8 cellular contexts compared by ENCODE assay signal in genomic region chr19:54160182-54160811, GRCh38. TPM values are rescaled to one million over a fixed set of nuclear protein-coding genes. Genes with fewer than 3 reads are reported as not detected.
DNase-seq lines count a peak whose midpoint lies in the region; ATAC-seq, FAIRE-seq and TF ChIP-seq lines count a peak whose summit lies in the region.

No MANE protein-coding gene starts in this region.

- peak overlapping the region; percentile 55 for H3K4ac ChIP-seq in IMR-90 (ENCODE audit: low read depth, low read length)

- dilution Hi-C loops in IMR-90 (cut with HindIII; ENCODE audit: low sequenced_read_pairs, unreplicated experiment), result no loop called here

- peaks cover 10 to 38% of the 10 kb centered on the region in 2 experiments; a peak in 3 of 4 replicates for H3K79me1 ChIP-seq in IMR-90 (ENCODE audit: low read depth in 1 of 2, low read length in 2 of 2)

- H3K4me2 ChIP-seq in IMR-90 (ENCODE audit: low read depth, low read length), result peak overlapping the region; percentile 73
- peak overlapping the region; percentile 93 for H3K4me2 ChIP-seq in HepG2 (ENCODE audit: low read depth, low read length)

- TF ChIP-seq POLR2A in IMR-90 (IDR thresholded peaks at IDR 0.05; ENCODE audit: low read depth, low read length) (no peak), HepG2 (IDR thresholded peaks at IDR 0.05; ENCODE audit: insufficient read depth in 1 of 2, low read depth in 2 of 2, low read length in 2 of 2) (peak; percentile 53 to 54; a peak in 1 of 4 replicates), transverse colon (IDR thresholded peaks at IDR 0.05) (no peak)

- DNase-seq in NCI-H526 (lab: John Stamatoyannopoulos, UW) (peak; percentile 52 to 70), NCI-H526 treated with DMSO at 0.1 percent for 48 hours (lab: John Stamatoyannopoulos, UW) (no peak), IMR-90 (peak; percentile 57), ascending aorta (ENCODE audit: low spot score in 2 of 2) (no peak), HepG2 (ENCODE audit: low spot score) (no peak), transverse colon (no peak), occipital lobe (lab: John Stamatoyannopoulos, UW) (no peak), SHP77 (lab: John Stamatoyannopoulos, UW) (no peak)

- H3K4me1 ChIP-seq in IMR-90 (ENCODE audit: control insufficient read depth, insufficient read depth, low read length) (peaks cover 11% of the 10 kb centered on the region), ascending aorta (peaks cover 15 to 21% of the 10 kb centered on the region in 2 donors), HepG2 (ENCODE audit: insufficient read depth, low read length) (peaks cover 13% of the 10 kb centered on the region), transverse colon (peaks cover 34 to 62% (median 48%) of the 10 kb centered on the region in 4 donors)

- TF ChIP-seq RAD21 in IMR-90 (IDR thresholded peaks at IDR 0.05; ENCODE audit: low read length) (no peak), HepG2 (CRISPR knock-in tag; IDR thresholded peaks at IDR 0.05) (no peak)

- H2AK5ac ChIP-seq in IMR-90 (ENCODE audit: low read depth, low read length), result peak overlapping the region; percentile 69

- no peaks in the 10 kb centered on the region for H3K27me3 ChIP-seq in IMR-90 (ENCODE audit: control insufficient read depth, insufficient read depth, low read length)
- H3K27me3 ChIP-seq in ascending aorta, result peaks cover 4% of the 10 kb centered on the region
- H3K27me3 ChIP-seq in HepG2 (ENCODE audit: control insufficient read depth in 1 of 2, insufficient read depth in 2 of 2, low read length in 2 of 2), result no peaks in the 10 kb centered on the region; a peak in 1 of 5 replicates
- H3K27me3 ChIP-seq in transverse colon, result no peaks in the 10 kb centered on the region

- H3K36me3 ChIP-seq in IMR-90 (ENCODE audit: control insufficient read depth, insufficient read depth, low read length) (peaks cover 17% of the 10 kb centered on the region), ascending aorta (peaks cover 27% of the 10 kb centered on the region in 2 donors), HepG2 (replicated peaks in 1 of 2; ENCODE audit: control insufficient read depth in 1 of 2, insufficient read depth in 2 of 2, low read length in 2 of 2) (peaks cover 9 to 26% of the 10 kb centered on the region in 2 experiments), transverse colon (peaks cover 0 to 28% (median 10%) of the 10 kb centered on the region in 4 donors)

- CTCF ChIA-PET in IMR-90 (lab: Yijun Ruan, JAX) (no interaction called here), HepG2 (lab: Yijun Ruan, JAX; ENCODE audit: low intra/inter-chr PET ratio, low total read pairs) (no interaction called here)

- peak overlapping the region; percentile 68 for H4K91ac ChIP-seq in IMR-90 (ENCODE audit: insufficient read depth, low read depth, low read length)

- no peak for FAIRE-seq in HepG2 (lab: Jason Lieb, UNC)

- POLR2A ChIA-PET in IMR-90 (lab: Charles Lee; ENCODE audit: unreplicated experiment), result interaction anchor here (1.0 to 1.9 kb wide), 2 partner anchors 29 to 40 kb away, joined by 3 to 5 read pairs; partner anchors contain the start of genes MBOAT7 and RPS9
- POLR2A ChIA-PET in HepG2 (lab: Yijun Ruan, JAX), result interaction anchor here (1.0 to 3.2 kb wide), 8 partner anchors 10 to 50 kb away, joined by 3 to 48 read pairs (median 8); partner anchors contain the start of genes CNOT3, MBOAT7, RPS9 and TSEN34

- H3K9me3 ChIP-seq in IMR-90 (ENCODE audit: control insufficient read depth, insufficient read depth, low read length) (no peaks in the 10 kb centered on the region), ascending aorta (no peaks in the 10 kb centered on the region), HepG2 (ENCODE audit: low read length) (no peaks in the 10 kb centered on the region), transverse colon (no peaks in the 10 kb centered on the region)

- peak overlapping the region; percentile 64; the same call in 1 of the 2 replicates for H3K23ac ChIP-seq in IMR-90 (ENCODE audit: low read depth, low read length)

- H2BK15ac ChIP-seq in IMR-90 (ENCODE audit: low read depth, low read length), result no peak overlapping the region

- TF ChIP-seq CTCF in IMR-90 (conservative IDR thresholded peaks at IDR 0.05; ENCODE audit: low read depth, low read length) (no peak), ascending aorta (IDR thresholded peaks at IDR 0.05) (no peak), HepG2 (CRISPR knock-in tag; IDR thresholded peaks at IDR 0.05) (no peak), transverse colon (IDR thresholded peaks at IDR 0.05) (no peak)

- H4K20me1 ChIP-seq in IMR-90 (ENCODE audit: insufficient read depth, low read length) (no peaks in the 10 kb centered on the region), HepG2 (ENCODE audit: insufficient read depth, low read length) (no peaks in the 10 kb centered on the region)

- ATAC-seq in IMR-90 (ENCODE audit: low read depth) (no peak), HepG2 (peak; percentile 14; the same call in 2 of the 3 replicates)

- H2AK9ac ChIP-seq in IMR-90 (replicated peaks; ENCODE audit: low read depth, low read length, poor library complexity), result peak overlapping the region; percentile 89

- no peak overlapping the region for H2BK20ac ChIP-seq in IMR-90 (ENCODE audit: low read depth, low read length)

- peak overlapping the region; percentile 8 for H4K5ac ChIP-seq in IMR-90 (ENCODE audit: low read depth, low read length)

- H4K8ac ChIP-seq in IMR-90 (ENCODE audit: low read depth in 2 of 2, low read length in 2 of 2), result peak overlapping the region; percentile 49 to 82; a peak in 2 of 4 replicates

- H3K18ac ChIP-seq in IMR-90 (ENCODE audit: low read depth, low read length), result no peak overlapping the region

- H2BK120ac ChIP-seq in IMR-90 (ENCODE audit: low read depth, low read length), result no peak overlapping the region

- in situ Hi-C loops in IMR-90 (cut with MboI; ENCODE audit: low sequenced_read_pairs), result no loop called here
- in situ Hi-C loops in HepG2 (cut with HindIII; ENCODE audit: extremely low pct_ligation_motif_present, low pct_unique_long_range_greater_than_20kb), result no loop called here
- in situ Hi-C loops in transverse colon (cut with MboI; ENCODE audit: low pct_ligation_motif_present in 1 of 4, low pct_unique_long_range_greater_than_20kb in 1 of 4, low sequenced_read_pairs in 3 of 4), result loop anchor here in 1 of 4 donors (10.0 kb wide), 1 partner anchor 75 kb away; no protein-coding TSS in a partner anchor

- BruUV-seq in IMR-90 (replicated peaks; lab: Mats Ljungman, UMichigan) (no TSS peak), HepG2 (replicated peaks; lab: Mats Ljungman, UMichigan) (TSS peak; percentile 80)

- H3K14ac ChIP-seq in IMR-90 (replicated peaks; ENCODE audit: low read depth, low read length), result peak overlapping the region; percentile 23; the same call in 1 of the 2 replicates

- TF ChIP-seq EP300 in HepG2 (IDR thresholded peaks at IDR 0.05; ENCODE audit: low read depth in 2 of 2, low read length in 2 of 2) (no peak), HepG2 (CRISPR knock-in tag; IDR thresholded peaks at IDR 0.05; ENCODE audit: borderline replicate concordance) (no peak), transverse colon (IDR thresholded peaks at IDR 0.05; ENCODE audit: low read depth) (no peak)

- WGBS in IMR-90 (ENCODE audit: extremely low coverage in 2 of 2, insufficient read length in 1 of 2), 2 experiments, result 2% methylated on average over 12 of the region's 28 CpGs; no CpG with 5 or more reads in 1 of the 2 experiments
- 2% methylated on average over 11 of the region's 28 CpGs for WGBS in HepG2 (ENCODE audit: low lambda C conversion rate)
- WGBS in transverse colon (ENCODE audit: low coverage in 1 of 2), 2 donors, result 2% methylated on average over 27 of the region's 28 CpGs; no CpG with 5 or more reads in 1 of the 2 donors

- no peaks in the 10 kb centered on the region; the same call in none of the 2 replicates for H3K9me1 ChIP-seq in IMR-90 (ENCODE audit: insufficient read depth, low read length)

- intact Hi-C loops in IMR-90 (cut with micrococcal nuclease) (no loop called here), ascending aorta (cut with DNase I) (loop anchor here (2.0 kb wide), 1 partner anchor 41 kb away; the partner anchor contains the start of gene RPS9), HepG2 (cut with micrococcal nuclease; ENCODE audit: unreplicated experiment) (loop anchor here (1.0 kb wide), 1 partner anchor 26 kb away; no protein-coding TSS in a partner anchor), transverse colon (cut with DNase I; ENCODE audit: low total_unique reads) (no loop called here)

- H3K4me3 ChIP-seq in IMR-90 (ENCODE audit: insufficient read depth, low read depth, low read length) (peak overlapping the region; percentile 52), ascending aorta (peak overlapping the region; percentile 61 to 83), HepG2 (replicated peaks in 1 of 3; ENCODE audit: insufficient read depth in 1 of 3, low read depth in 2 of 3, low read length in 3 of 3) (peak overlapping the region; percentile 70 to 93 (median 75)), transverse colon (peak overlapping the region; percentile 11 to 80 (median 44))

- H2BK5ac ChIP-seq in IMR-90 (ENCODE audit: low read depth, low read length, poor library complexity, severe bottlenecking), result peak overlapping the region; percentile 47

- H3K9ac ChIP-seq in IMR-90 (ENCODE audit: low read depth, low read length), result peak overlapping the region; percentile 68
- peak overlapping the region; percentile 88 for H3K9ac ChIP-seq in HepG2 (ENCODE audit: insufficient read depth, low read depth, low read length)

- peak overlapping the region; percentile 64 for H3K56ac ChIP-seq in IMR-90 (ENCODE audit: extremely low read depth, insufficient read depth, low read length)

- peak overlapping the region; percentile 67 for H3K27ac ChIP-seq in IMR-90 (ENCODE audit: insufficient read depth, low read length)
- peak overlapping the region; percentile 85 to 89 for H3K27ac ChIP-seq in ascending aorta
- peak overlapping the region; percentile 81 for H3K27ac ChIP-seq in HepG2 (ENCODE audit: extremely low read length, insufficient read depth, low read length)
- H3K27ac ChIP-seq in transverse colon, result peak overlapping the region; percentile 87 to 96 (median 90)

- H2AFZ ChIP-seq in IMR-90 (replicated peaks; ENCODE audit: low read length, poor library complexity) (peak overlapping the region; percentile 97), HepG2 (ENCODE audit: low read length) (peak overlapping the region; percentile 85)

- peaks cover 13% of the 10 kb centered on the region for H3K79me2 ChIP-seq in HepG2 (ENCODE audit: insufficient read depth, low read length)

RNA-seq across cellular contexts. Expression of gene LENG1, which starts 0.8 kb away (rescaled TPM):
- total RNA-seq in IMR-90 (2012; rRNA removed) (2.7 and 5.0 TPM in 2 replicates), ascending aorta (2.7 TPM), HepG2 (2016; rRNA removed; fragmentation: Illumina TruSeq; extraction: Trizol) (3.8 and 4.0 TPM in 2 replicates), transverse colon (10 to 100 TPM in 1 of 4 donors, 1 to 10 TPM in 3; 3.4 to 11.1 (median 5.8) TPM), occipital lobe (4.2 TPM)
- polyA plus RNA-seq in IMR-90 (2012; rRNA removed) (5.3 and 6.1 TPM in 2 replicates), HepG2 (2011; rRNA removed) (1.8 and 2.0 TPM in 2 replicates)
- polyA plus RNA-seq in IMR-90 (2012; cell fraction: cytosol; rRNA removed), result 4.1 and 8.6 TPM in 2 replicates
- 2.3 and 4.0 TPM in 2 replicates for polyA plus RNA-seq in IMR-90 (2012; cell fraction: nucleus; rRNA removed; ENCODE audit: low replicate concordance)
- 1.9 and 2.2 TPM in 2 replicates for total RNA-seq in HepG2 (2016; cell fraction: cytosol; rRNA removed; fragmentation: Illumina TruSeq; extraction: Trizol; ENCODE audit: low read depth)
- 4.3 and 4.8 TPM in 2 replicates for total RNA-seq in HepG2 (2016; cell fraction: insoluble cytoplasmic fraction; rRNA removed; fragmentation: Illumina TruSeq; extraction: Trizol)
- 1.6 and 1.8 TPM in 2 replicates for total RNA-seq in HepG2 (2016; cell fraction: membrane; rRNA removed; fragmentation: Illumina TruSeq; extraction: Trizol)
- total RNA-seq in HepG2 (2016; cell fraction: nucleus; rRNA removed; fragmentation: Illumina TruSeq; extraction: Trizol), result 2.2 and 2.7 TPM in 2 replicates
- polyA plus RNA-seq in HepG2 (2011; cell fraction: cytosol; rRNA removed), result 2.1 and 2.4 TPM in 2 replicates
- 1.8 and 2.0 TPM in 2 replicates for polyA plus RNA-seq in HepG2 (2011; cell fraction: nucleus; rRNA removed)
- 2.6 TPM in 2 replicates for polyA plus RNA-seq in HepG2 (2012)
- 1.6 TPM in 2 replicates for polyA plus RNA-seq in HepG2 (2016; cell fraction: cytosol; fragmentation: Illumina TruSeq; extraction: Trizol; ENCODE audit: low read depth)
- polyA plus RNA-seq in HepG2 (2016; cell fraction: insoluble cytoplasmic fraction; fragmentation: Illumina TruSeq; extraction: Trizol; ENCODE audit: low read depth), result 4.4 and 4.9 TPM in 2 replicates
- polyA plus RNA-seq in HepG2 (2016; cell fraction: membrane; fragmentation: Illumina TruSeq; extraction: Trizol; ENCODE audit: low read depth), result 1.0 TPM in 2 replicates
- polyA plus RNA-seq in HepG2 (2016; cell fraction: nucleus; fragmentation: Illumina TruSeq; extraction: Trizol; ENCODE audit: insufficient read depth, low read depth), result 2.7 and 3.1 TPM in 2 replicates
- 0.40 and 0.48 TPM in 2 replicates for polyA minus RNA-seq in HepG2 (2011; rRNA and poly(A)+ RNA removed; ENCODE audit: low replicate concordance)
- polyA minus RNA-seq in HepG2 (2011; cell fraction: cytosol; rRNA and poly(A)+ RNA removed), result 0.79 and 1.1 TPM in 2 replicates
- polyA minus RNA-seq in HepG2 (2011; cell fraction: nucleus; rRNA and poly(A)+ RNA removed), result 1.7 and 1.9 TPM in 2 replicates

RNA-seq across cellular contexts. Expression of gene TMC4, which starts 12.7 kb away (rescaled TPM):
- total RNA-seq in IMR-90 (2012; rRNA removed) (0.28 and 0.72 TPM in 2 replicates), ascending aorta (7.1 TPM), HepG2 (2016; rRNA removed; fragmentation: Illumina TruSeq; extraction: Trizol) (0.24 TPM in 1 of 2 replicates, not detected in the other), transverse colon (100 to 1,000 TPM in 3 of 4 donors, 10 to 100 TPM in 1; 91.5 to 386 (median 180) TPM), occipital lobe (not detected)
- polyA plus RNA-seq in IMR-90 (2012; rRNA removed) (1.1 and 1.3 TPM in 2 replicates), HepG2 (2011; rRNA removed) (0.13 and 0.35 TPM in 2 replicates)
- 2.3 and 2.6 TPM in 2 replicates for polyA plus RNA-seq in IMR-90 (2012; cell fraction: cytosol; rRNA removed)
- polyA plus RNA-seq in IMR-90 (2012; cell fraction: nucleus; rRNA removed; ENCODE audit: low replicate concordance), result 3.1 and 5.7 TPM in 2 replicates
- not detected in 2 replicates for total RNA-seq in HepG2 (2016; cell fraction: cytosol; rRNA removed; fragmentation: Illumina TruSeq; extraction: Trizol; ENCODE audit: low read depth)
- 0.15 TPM in 1 of 2 replicates, not detected in the other for total RNA-seq in HepG2 (2016; cell fraction: insoluble cytoplasmic fraction; rRNA removed; fragmentation: Illumina TruSeq; extraction: Trizol)
- 0.41 TPM in 1 of 2 replicates, not detected in the other for total RNA-seq in HepG2 (2016; cell fraction: membrane; rRNA removed; fragmentation: Illumina TruSeq; extraction: Trizol)
- not detected in 2 replicates for total RNA-seq in HepG2 (2016; cell fraction: nucleus; rRNA removed; fragmentation: Illumina TruSeq; extraction: Trizol)
- 0.08 and 0.15 TPM in 2 replicates for polyA plus RNA-seq in HepG2 (2011; cell fraction: cytosol; rRNA removed)
- polyA plus RNA-seq in HepG2 (2011; cell fraction: nucleus; rRNA removed), result 1.8 and 1.9 TPM in 2 replicates
- 0.41 and 0.86 TPM in 2 replicates for polyA plus RNA-seq in HepG2 (2012)
- 0.26 TPM in 1 of 2 replicates, not detected in the other for polyA plus RNA-seq in HepG2 (2016; cell fraction: cytosol; fragmentation: Illumina TruSeq; extraction: Trizol; ENCODE audit: low read depth)
- not detected in 2 replicates for polyA plus RNA-seq in HepG2 (2016; cell fraction: insoluble cytoplasmic fraction; fragmentation: Illumina TruSeq; extraction: Trizol; ENCODE audit: low read depth)
- polyA plus RNA-seq in HepG2 (2016; cell fraction: membrane; fragmentation: Illumina TruSeq; extraction: Trizol; ENCODE audit: low read depth), result 0.10 and 0.50 TPM in 2 replicates
- 0.73 TPM in 1 of 2 replicates, not detected in the other for polyA plus RNA-seq in HepG2 (2016; cell fraction: nucleus; fragmentation: Illumina TruSeq; extraction: Trizol; ENCODE audit: insufficient read depth, low read depth)
- 0.12 and 0.35 TPM in 2 replicates for polyA minus RNA-seq in HepG2 (2011; rRNA and poly(A)+ RNA removed; ENCODE audit: low replicate concordance)
- not detected in 2 replicates for polyA minus RNA-seq in HepG2 (2011; cell fraction: cytosol; rRNA and poly(A)+ RNA removed)
- polyA minus RNA-seq in HepG2 (2011; cell fraction: nucleus; rRNA and poly(A)+ RNA removed), result 0.87 TPM in 1 of 2 replicates, not detected in the other

RNA-seq across cellular contexts. Expression of gene CNOT3, which starts 22.7 kb away (rescaled TPM):
- 5.4 and 10.6 TPM in 2 replicates for total RNA-seq in IMR-90 (2012; rRNA removed)
- 19.9 and 26.7 TPM in 2 replicates for polyA plus RNA-seq in IMR-90 (2012; rRNA removed)
- polyA plus RNA-seq in IMR-90 (2012; cell fraction: cytosol; rRNA removed), result 15.1 and 18.3 TPM in 2 replicates
- 31.9 and 33.6 TPM in 2 replicates for polyA plus RNA-seq in IMR-90 (2012; cell fraction: nucleus; rRNA removed; ENCODE audit: low replicate concordance)
- total RNA-seq in ascending aorta, result 69.1 TPM
- 5.8 and 7.6 TPM in 2 replicates for total RNA-seq in HepG2 (2016; rRNA removed; fragmentation: Illumina TruSeq; extraction: Trizol)
- total RNA-seq in HepG2 (2016; cell fraction: cytosol; rRNA removed; fragmentation: Illumina TruSeq; extraction: Trizol; ENCODE audit: low read depth), result 4.0 and 5.5 TPM in 2 replicates
- total RNA-seq in HepG2 (2016; cell fraction: insoluble cytoplasmic fraction; rRNA removed; fragmentation: Illumina TruSeq; extraction: Trizol), result 6.1 and 8.1 TPM in 2 replicates
- total RNA-seq in HepG2 (2016; cell fraction: membrane; rRNA removed; fragmentation: Illumina TruSeq; extraction: Trizol), result 11.8 and 13.1 TPM in 2 replicates
- 11.3 and 13.6 TPM in 2 replicates for total RNA-seq in HepG2 (2016; cell fraction: nucleus; rRNA removed; fragmentation: Illumina TruSeq; extraction: Trizol)
- 4.3 and 4.9 TPM in 2 replicates for polyA plus RNA-seq in HepG2 (2011; rRNA removed)
- 4.0 and 4.5 TPM in 2 replicates for polyA plus RNA-seq in HepG2 (2011; cell fraction: cytosol; rRNA removed)
- 21.1 and 21.5 TPM in 2 replicates for polyA plus RNA-seq in HepG2 (2011; cell fraction: nucleus; rRNA removed)
- polyA plus RNA-seq in HepG2 (2012), result 18.8 and 22.7 TPM in 2 replicates
- polyA plus RNA-seq in HepG2 (2016; cell fraction: cytosol; fragmentation: Illumina TruSeq; extraction: Trizol; ENCODE audit: low read depth), result 7.9 TPM in 2 replicates
- polyA plus RNA-seq in HepG2 (2016; cell fraction: insoluble cytoplasmic fraction; fragmentation: Illumina TruSeq; extraction: Trizol; ENCODE audit: low read depth), result 25.5 and 38.4 TPM in 2 replicates
- polyA plus RNA-seq in HepG2 (2016; cell fraction: membrane; fragmentation: Illumina TruSeq; extraction: Trizol; ENCODE audit: low read depth), result 11.9 and 12.9 TPM in 2 replicates
- polyA plus RNA-seq in HepG2 (2016; cell fraction: nucleus; fragmentation: Illumina TruSeq; extraction: Trizol; ENCODE audit: insufficient read depth, low read depth), result 58.2 and 71.4 TPM in 2 replicates
- polyA minus RNA-seq in HepG2 (2011; rRNA and poly(A)+ RNA removed; ENCODE audit: low replicate concordance), result 6.7 and 8.6 TPM in 2 replicates
- polyA minus RNA-seq in HepG2 (2011; cell fraction: cytosol; rRNA and poly(A)+ RNA removed), result 13.1 and 16.9 TPM in 2 replicates
- polyA minus RNA-seq in HepG2 (2011; cell fraction: nucleus; rRNA and poly(A)+ RNA removed), result 7.5 and 10.3 TPM in 2 replicates
- 10 to 100 TPM; 28.1 to 85.7 (median 32.1) TPM for total RNA-seq in transverse colon
- total RNA-seq in occipital lobe, result 4.4 TPM

RNA-seq across cellular contexts. Expression of gene MBOAT7, which starts 29.1 kb away (rescaled TPM):
- total RNA-seq in IMR-90 (2012; rRNA removed) (9.2 and 11.3 TPM in 2 replicates), ascending aorta (56.1 TPM), HepG2 (2016; rRNA removed; fragmentation: Illumina TruSeq; extraction: Trizol) (9.0 and 22.2 TPM in 2 replicates), transverse colon (100 to 1,000 TPM; 180 to 249 (median 218) TPM), occipital lobe (19.2 TPM)
- polyA plus RNA-seq in IMR-90 (2012; rRNA removed) (121 and 137 TPM in 2 replicates), HepG2 (2011; rRNA removed) (25.5 and 42.2 TPM in 2 replicates)
- 132 and 169 TPM in 2 replicates for polyA plus RNA-seq in IMR-90 (2012; cell fraction: cytosol; rRNA removed)
- polyA plus RNA-seq in IMR-90 (2012; cell fraction: nucleus; rRNA removed; ENCODE audit: low replicate concordance), result 124 and 275 TPM in 2 replicates
- total RNA-seq in HepG2 (2016; cell fraction: cytosol; rRNA removed; fragmentation: Illumina TruSeq; extraction: Trizol; ENCODE audit: low read depth), result 6.0 and 7.0 TPM in 2 replicates
- 9.8 and 24.6 TPM in 2 replicates for total RNA-seq in HepG2 (2016; cell fraction: insoluble cytoplasmic fraction; rRNA removed; fragmentation: Illumina TruSeq; extraction: Trizol)
- total RNA-seq in HepG2 (2016; cell fraction: membrane; rRNA removed; fragmentation: Illumina TruSeq; extraction: Trizol), result 10.9 and 16.4 TPM in 2 replicates
- total RNA-seq in HepG2 (2016; cell fraction: nucleus; rRNA removed; fragmentation: Illumina TruSeq; extraction: Trizol), result 22.1 and 22.7 TPM in 2 replicates
- polyA plus RNA-seq in HepG2 (2011; cell fraction: cytosol; rRNA removed), result 14.0 and 19.6 TPM in 2 replicates
- polyA plus RNA-seq in HepG2 (2011; cell fraction: nucleus; rRNA removed), result 62.9 and 70.0 TPM in 2 replicates
- 26.2 and 43.9 TPM in 2 replicates for polyA plus RNA-seq in HepG2 (2012)
- 5.9 and 6.3 TPM in 2 replicates for polyA plus RNA-seq in HepG2 (2016; cell fraction: cytosol; fragmentation: Illumina TruSeq; extraction: Trizol; ENCODE audit: low read depth)
- 14.0 and 15.8 TPM in 2 replicates for polyA plus RNA-seq in HepG2 (2016; cell fraction: insoluble cytoplasmic fraction; fragmentation: Illumina TruSeq; extraction: Trizol; ENCODE audit: low read depth)
- 15.2 and 15.3 TPM in 2 replicates for polyA plus RNA-seq in HepG2 (2016; cell fraction: membrane; fragmentation: Illumina TruSeq; extraction: Trizol; ENCODE audit: low read depth)
- 55.8 and 59.3 TPM in 2 replicates for polyA plus RNA-seq in HepG2 (2016; cell fraction: nucleus; fragmentation: Illumina TruSeq; extraction: Trizol; ENCODE audit: insufficient read depth, low read depth)
- 43.8 and 78.6 TPM in 2 replicates for polyA minus RNA-seq in HepG2 (2011; rRNA and poly(A)+ RNA removed; ENCODE audit: low replicate concordance)
- polyA minus RNA-seq in HepG2 (2011; cell fraction: cytosol; rRNA and poly(A)+ RNA removed), result 25.2 and 27.9 TPM in 2 replicates
- polyA minus RNA-seq in HepG2 (2011; cell fraction: nucleus; rRNA and poly(A)+ RNA removed), result 11.7 and 13.1 TPM in 2 replicates

RNA-seq across cellular contexts. Expression of gene TSEN34, which starts 30.8 kb away (rescaled TPM):
- total RNA-seq in IMR-90 (2012; rRNA removed) (32.1 and 34.4 TPM in 2 replicates), ascending aorta (54.9 TPM), HepG2 (2016; rRNA removed; fragmentation: Illumina TruSeq; extraction: Trizol) (64.8 and 65.4 TPM in 2 replicates), transverse colon (100 to 1,000 TPM in 1 of 4 donors, 10 to 100 TPM in 3; 62.0 to 138 (median 65.9) TPM), occipital lobe (34.2 TPM)
- polyA plus RNA-seq in IMR-90 (2012; rRNA removed) (69.4 and 85.4 TPM in 2 replicates), HepG2 (2011; rRNA removed) (55.1 and 62.6 TPM in 2 replicates)
- polyA plus RNA-seq in IMR-90 (2012; cell fraction: cytosol; rRNA removed), result 76.0 and 115 TPM in 2 replicates
- polyA plus RNA-seq in IMR-90 (2012; cell fraction: nucleus; rRNA removed; ENCODE audit: low replicate concordance), result 23.3 and 54.8 TPM in 2 replicates
- 15.4 and 16.0 TPM in 2 replicates for total RNA-seq in HepG2 (2016; cell fraction: cytosol; rRNA removed; fragmentation: Illumina TruSeq; extraction: Trizol; ENCODE audit: low read depth)
- 63.3 and 68.4 TPM in 2 replicates for total RNA-seq in HepG2 (2016; cell fraction: insoluble cytoplasmic fraction; rRNA removed; fragmentation: Illumina TruSeq; extraction: Trizol)
- 33.2 and 37.1 TPM in 2 replicates for total RNA-seq in HepG2 (2016; cell fraction: membrane; rRNA removed; fragmentation: Illumina TruSeq; extraction: Trizol)
- total RNA-seq in HepG2 (2016; cell fraction: nucleus; rRNA removed; fragmentation: Illumina TruSeq; extraction: Trizol), result 20.1 and 23.9 TPM in 2 replicates
- polyA plus RNA-seq in HepG2 (2011; cell fraction: cytosol; rRNA removed), result 64.8 and 96.9 TPM in 2 replicates
- 39.4 and 39.7 TPM in 2 replicates for polyA plus RNA-seq in HepG2 (2011; cell fraction: nucleus; rRNA removed)
- 36.9 and 37.0 TPM in 2 replicates for polyA plus RNA-seq in HepG2 (2012)
- polyA plus RNA-seq in HepG2 (2016; cell fraction: cytosol; fragmentation: Illumina TruSeq; extraction: Trizol; ENCODE audit: low read depth), result 19.8 and 21.5 TPM in 2 replicates
- polyA plus RNA-seq in HepG2 (2016; cell fraction: insoluble cytoplasmic fraction; fragmentation: Illumina TruSeq; extraction: Trizol; ENCODE audit: low read depth), result 66.3 and 66.4 TPM in 2 replicates
- polyA plus RNA-seq in HepG2 (2016; cell fraction: membrane; fragmentation: Illumina TruSeq; extraction: Trizol; ENCODE audit: low read depth), result 28.2 and 30.6 TPM in 2 replicates
- 31.1 and 43.4 TPM in 2 replicates for polyA plus RNA-seq in HepG2 (2016; cell fraction: nucleus; fragmentation: Illumina TruSeq; extraction: Trizol; ENCODE audit: insufficient read depth, low read depth)
- polyA minus RNA-seq in HepG2 (2011; rRNA and poly(A)+ RNA removed; ENCODE audit: low replicate concordance), result 43.3 and 70.9 TPM in 2 replicates
- 29.5 and 30.6 TPM in 2 replicates for polyA minus RNA-seq in HepG2 (2011; cell fraction: cytosol; rRNA and poly(A)+ RNA removed)
- 10.3 and 10.7 TPM in 2 replicates for polyA minus RNA-seq in HepG2 (2011; cell fraction: nucleus; rRNA and poly(A)+ RNA removed)

Comparison
In these comparisons a context has a peak if more than half of its experiments do, and no peak if none do; other contexts are left out.
1. DNase-seq: peak in NCI-H526 (2 of 2) and IMR-90 (single experiment); none in NCI-H526 treated with DMSO at 0.1 percent for 48 hours (single experiment), ascending aorta (0 of 2), HepG2 (single experiment), transverse colon (single experiment), occipital lobe (single experiment) and SHP77 (0 of 2).
2. POLR2A ChIP-seq: peak in HepG2 (2 of 2); none in IMR-90 (single experiment) and transverse colon (single experiment).
3. RNA of gene TMC4, which starts 12.7 kb away (total RNA-seq): 91.5 to 386 TPM in transverse colon; 7.1 TPM in ascending aorta (single experiment), 0.28 to 0.72 TPM in IMR-90, not detected in occipital lobe (single experiment) and 0.15 to 0.41 TPM in HepG2; every median in the first group is over 10 times any median in the second.
4. intact Hi-C loops: an anchor here in ascending aorta (2.0 kb wide) and HepG2 (1.0 kb wide); none called in IMR-90 and transverse colon.
5. Peak in every context shown above with its lines, with median percentiles within 50 percentile points of each other: H3K27ac ChIP-seq and H3K4me3 ChIP-seq.